Comparison of ENCODE assay signal across 24 cellular contexts in the genomic region with DNA sequence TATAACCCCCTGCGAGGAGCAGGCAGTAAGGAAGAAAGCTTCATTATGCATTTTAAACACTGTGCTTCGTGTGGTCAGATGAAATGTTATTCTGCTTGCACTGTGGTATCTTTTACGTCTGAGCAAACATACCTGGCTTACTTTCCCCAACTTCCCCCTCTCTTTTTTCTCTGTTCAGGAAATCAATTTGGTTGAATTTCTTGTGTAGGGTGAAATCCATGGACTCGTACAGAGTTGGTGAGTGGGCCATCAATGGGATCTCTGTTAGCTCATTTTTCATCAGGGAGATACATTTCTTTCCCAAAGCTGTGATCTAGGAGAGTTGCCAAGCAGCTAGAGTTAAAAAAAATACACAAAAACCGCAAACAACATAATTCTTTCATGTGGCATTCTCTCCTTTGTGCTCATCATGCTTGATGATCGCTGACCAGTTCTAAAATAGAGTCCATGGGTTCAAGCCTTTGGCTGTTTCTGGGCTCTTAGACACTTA.
DNase-seq lines count a peak whose midpoint lies in the region; ATAC-seq, FAIRE-seq and TF ChIP-seq lines count a peak whose summit lies in the region.
"Had no signal": no experiment of that assay in that cellular context is flagged by ENCODE, and none has a peak within 500 bp of the region (broad histone marks: within the 10 kb centered on the region; RNA-seq: fewer than 3 reads in every experiment).

No MANE protein-coding gene starts in this region.

- H3K4me1 Mint-ChIP-seq in astrocyte (ENCODE audit: low read depth, unreplicated experiment): peaks cover 14% of the 10 kb centered on the region
- no peaks in the 10 kb centered on the region for H3K4me1 Mint-ChIP-seq in activated naive CD4-positive, alpha-beta T cell treated with anti-CD3 and anti-CD28 coated beads for 36 hours (ENCODE audit: low read depth)
- no peaks in the 10 kb centered on the region for H3K4me1 Mint-ChIP-seq in activated CD8-positive, alpha-beta T cell treated with anti-CD3 and anti-CD28 coated beads, Interleukin-2, amount 10 ng/mL, durations not matched to agents 7 days and 5 days (ENCODE audit: low read depth)
- H3K4me1 Mint-ChIP-seq: activated T-helper 17 cell treated with anti-CD3 and anti-CD28 coated beads, Interleukin-2, amount 50 U/mL, for 72 hours; CD4-positive, CD25-positive, alpha-beta regulatory T cell had no signal

- 2% methylated on average over 6 of the region's 6 CpGs for WGBS in HepG2 (ENCODE audit: low lambda C conversion rate)
- 28% methylated on average over 6 of the region's 6 CpGs for WGBS in right lobe of liver (ENCODE audit: insufficient coverage, low coverage, low lambda C conversion rate, missing lambda C conversion rate)

- H2AFZ ChIP-seq in HepG2 (ENCODE audit: low read length): no peak overlapping the region
- H2AFZ ChIP-seq in astrocyte (ENCODE audit: low read depth, low read length): no peak overlapping the region
- H2AFZ ChIP-seq: PC-9 had no signal

- H3K4me2 ChIP-seq in HepG2 (ENCODE audit: low read depth, low read length) (peak overlapping the region; percentile 65), astrocyte (ENCODE audit: low read length) (peak overlapping the region; percentile 6)
- H3K4me2 ChIP-seq: PC-9 had no signal

- peak overlapping the region in 2 of 3 experiments; percentile 38 to 45; a peak in 3 of 6 replicates for H3K4me3 ChIP-seq in HepG2 (replicated peaks in 1 of 3; ENCODE audit: insufficient read depth in 1 of 3, low read depth in 2 of 3, low read length in 3 of 3)
- H3K4me3 ChIP-seq in right lobe of liver: no peak overlapping the region
- no peak overlapping the region for H3K4me3 ChIP-seq in astrocyte (ENCODE audit: insufficient read depth, low read depth, low read length)
- H3K4me3 ChIP-seq: PC-9, SJSA1 had no signal

- peaks cover 67% of the 10 kb centered on the region for H3K4me1 ChIP-seq in HepG2 (ENCODE audit: insufficient read depth, low read length)
- H3K4me1 ChIP-seq in right lobe of liver: no peaks in the 10 kb centered on the region
- peaks cover 7% of the 10 kb centered on the region for H3K4me1 ChIP-seq in astrocyte (ENCODE audit: insufficient read depth, low read length)
- H3K4me1 ChIP-seq: SJSA1 had no signal

- TF ChIP-seq POLR2A in HepG2 (IDR thresholded peaks at IDR 0.05; ENCODE audit: insufficient read depth in 1 of 2, low read depth in 2 of 2, low read length in 2 of 2): no peak
- no peak for TF ChIP-seq POLR2A in right lobe of liver (IDR thresholded peaks at IDR 0.05)

- H3K36me3 ChIP-seq in HepG2 (replicated peaks in 1 of 2; ENCODE audit: control insufficient read depth in 1 of 2, insufficient read depth in 2 of 2, low read length in 2 of 2) (no peaks in the 10 kb centered on the region), right lobe of liver (no peaks in the 10 kb centered on the region), astrocyte (ENCODE audit: insufficient read depth, low read length) (no peaks in the 10 kb centered on the region)
- H3K36me3 ChIP-seq: neutrophil, SJSA1 had no signal

- H4K20me1 ChIP-seq in HepG2 (ENCODE audit: insufficient read depth, low read length) (no peaks in the 10 kb centered on the region), astrocyte (ENCODE audit: insufficient read depth, low read length) (no peaks in the 10 kb centered on the region)

- no peaks in the 10 kb centered on the region for H3K9me3 Mint-ChIP-seq in astrocyte (ENCODE audit: unreplicated experiment)
- H3K9me3 Mint-ChIP-seq in activated naive CD4-positive, alpha-beta T cell treated with anti-CD3 and anti-CD28 coated beads for 36 hours: no peaks in the 10 kb centered on the region
- H3K9me3 Mint-ChIP-seq in activated CD8-positive, alpha-beta T cell treated with anti-CD3 and anti-CD28 coated beads, Interleukin-2, amount 10 ng/mL, durations not matched to agents 7 days and 5 days (ENCODE audit: insufficient read depth): no peaks in the 10 kb centered on the region
- H3K9me3 Mint-ChIP-seq: activated T-helper 17 cell treated with anti-CD3 and anti-CD28 coated beads, Interleukin-2, amount 50 U/mL, for 72 hours; H9 had no signal

- H3K9me3 ChIP-seq in HepG2 (ENCODE audit: low read length): no peaks in the 10 kb centered on the region
- no peaks in the 10 kb centered on the region for H3K9me3 ChIP-seq in right lobe of liver
- no peaks in the 10 kb centered on the region for H3K9me3 ChIP-seq in astrocyte (ENCODE audit: insufficient read depth, low read depth, low read length)
- H3K9me3 ChIP-seq: neutrophil had no signal

- peak; percentile 12 for FAIRE-seq in HepG2 (lab: Jason Lieb, UNC)
- FAIRE-seq in astrocyte (lab: Jason Lieb, UNC): no peak
- no peak for FAIRE-seq in urothelium cell line (lab: Jason Lieb, UNC)

- ATAC-seq in HepG2: peak; percentile 81
- no peak for ATAC-seq in right lobe of liver
- ATAC-seq in activated CD8-positive, alpha-beta T cell treated with anti-CD3 and anti-CD28 coated beads, Interleukin-2, amount 10 ng/mL, durations not matched to agents 7 days and 5 days: no peak
- no peak for ATAC-seq in HG03159 (IDR thresholded peaks at IDR 0.05; ENCODE audit: unreplicated experiment)
- ATAC-seq: activated CD4-positive, CD25-positive, alpha-beta regulatory T cell treated with anti-CD3 and anti-CD28 coated beads, Interleukin-2, amount 50 U/mL, for 24 hours; activated T-helper 17 cell treated with anti-CD3 and anti-CD28 coated beads, Interleukin-2, amount 50 U/mL, for 72 hours; left cardiac atrium; right cardiac atrium; stimulated activated naive CD8-positive, alpha-beta T cell treated with anti-CD3 and anti-CD28 coated beads, Interleukin-15, Interleukin-2, amounts not matched to agents 100 U/mL and 50 U/mL, for 24 hours had no signal

- in situ Hi-C loops in HepG2 (cut with HindIII; ENCODE audit: extremely low pct_ligation_motif_present, low pct_unique_long_range_greater_than_20kb): no loop called here

- TF ChIP-seq CTCF in HepG2 (CRISPR knock-in tag; IDR thresholded peaks at IDR 0.05) (no peak), right lobe of liver (IDR thresholded peaks at IDR 0.05) (no peak), astrocyte (IDR thresholded peaks at IDR 0.05; ENCODE audit: insufficient read depth, low read depth, low read length) (no peak)

- DNase-seq in HepG2 (ENCODE audit: low spot score): peak; percentile 88
- DNase-seq in right lobe of liver: no peak
- peak; percentile 57 for DNase-seq in astrocyte (ENCODE audit: low read depth)
- peak; percentile 51 for DNase-seq in glomerular visceral epithelial cell (ENCODE audit: extremely low spot score)
- peak; percentile 47 for DNase-seq in urothelium cell line (ENCODE audit: low spot score)
- DNase-seq in activated naive CD4-positive, alpha-beta T cell treated with anti-CD3 and anti-CD28 coated beads for 36 hours: no peak
- DNase-seq in activated CD8-positive, alpha-beta T cell treated with anti-CD3 and anti-CD28 coated beads, Interleukin-2, amount 10 ng/mL, durations not matched to agents 7 days and 5 days: no peak
- DNase-seq: CD4-positive, CD25-positive, alpha-beta regulatory T cell; cerebellar nuclear complex; H9; KG1; left cardiac atrium; NCI-H1048; NCI-H2081; PC-9; right cardiac atrium; stimulated activated naive CD8-positive, alpha-beta T cell treated with anti-CD3 and anti-CD28 coated beads, Interleukin-15, Interleukin-2, amounts not matched to agents 100 U/mL and 50 U/mL, for 24 hours; trophoblast cell had no signal

- no peak overlapping the region for H3K27ac Mint-ChIP-seq in astrocyte (ENCODE audit: unreplicated experiment)
- H3K27ac Mint-ChIP-seq in activated naive CD4-positive, alpha-beta T cell treated with anti-CD3 and anti-CD28 coated beads for 36 hours: no peak overlapping the region
- H3K27ac Mint-ChIP-seq in activated CD8-positive, alpha-beta T cell treated with anti-CD3 and anti-CD28 coated beads, Interleukin-2, amount 10 ng/mL, durations not matched to agents 7 days and 5 days: no peak overlapping the region
- H3K27ac Mint-ChIP-seq: activated T-helper 17 cell treated with anti-CD3 and anti-CD28 coated beads, Interleukin-2, amount 50 U/mL, for 72 hours; CD4-positive, CD25-positive, alpha-beta regulatory T cell; mesothelial cell of epicardium had no signal

- no peaks in the 10 kb centered on the region for H3K36me3 Mint-ChIP-seq in astrocyte (ENCODE audit: low read depth, unreplicated experiment)
- no peaks in the 10 kb centered on the region for H3K36me3 Mint-ChIP-seq in activated naive CD4-positive, alpha-beta T cell treated with anti-CD3 and anti-CD28 coated beads for 36 hours (ENCODE audit: low read depth)
- no peaks in the 10 kb centered on the region for H3K36me3 Mint-ChIP-seq in activated CD8-positive, alpha-beta T cell treated with anti-CD3 and anti-CD28 coated beads, Interleukin-2, amount 10 ng/mL, durations not matched to agents 7 days and 5 days (ENCODE audit: low read depth)
- H3K36me3 Mint-ChIP-seq: CD4-positive, CD25-positive, alpha-beta regulatory T cell had no signal

- H3K27me3 ChIP-seq in HepG2 (ENCODE audit: control insufficient read depth in 1 of 2, insufficient read depth in 2 of 2, low read length in 2 of 2): no peaks in the 10 kb centered on the region
- no peaks in the 10 kb centered on the region for H3K27me3 ChIP-seq in right lobe of liver
- H3K27me3 ChIP-seq in astrocyte (ENCODE audit: insufficient read depth, low read length): peaks cover 5% of the 10 kb centered on the region
- H3K27me3 ChIP-seq: neutrophil, SJSA1 had no signal

- H3K9ac ChIP-seq in HepG2 (ENCODE audit: insufficient read depth, low read depth, low read length) (peak overlapping the region; percentile 49), astrocyte (ENCODE audit: low read length) (no peak overlapping the region)

- CTCF ChIA-PET in HepG2 (lab: Yijun Ruan, JAX; ENCODE audit: low intra/inter-chr PET ratio, low total read pairs): no interaction called here
- CTCF ChIA-PET in activated naive CD4-positive, alpha-beta T cell treated with anti-CD3 and anti-CD28 coated beads for 36 hours (lab: Charles Lee): interaction anchor here (0.5 to 0.6 kb wide), 3 partner anchors 95 to 414 kb away, joined by 3 to 5 read pairs (median 4); no protein-coding TSS in a partner anchor
- CTCF ChIA-PET in activated CD8-positive, alpha-beta T cell treated with anti-CD3 and anti-CD28 coated beads, Interleukin-2, amount 10 ng/mL, durations not matched to agents 7 days and 5 days (lab: Charles Lee): interaction anchor here (0.6 kb wide), 1 partner anchor 708 kb away, joined by 3 read pairs; no protein-coding TSS in a partner anchor

- POLR2A ChIA-PET in HepG2 (lab: Yijun Ruan, JAX): interaction anchor here (1.1 to 1.5 kb wide), 4 partner anchors 10 to 96 kb away, joined by 3 to 7 read pairs (median 4); no protein-coding TSS in a partner anchor
- POLR2A ChIA-PET in activated CD8-positive, alpha-beta T cell treated with anti-CD3 and anti-CD28 coated beads, Interleukin-2, amount 10 ng/mL, durations not matched to agents 7 days and 5 days (lab: Charles Lee): no interaction called here

- BruUV-seq in HepG2 (replicated peaks; lab: Mats Ljungman, UMichigan): no TSS peak

- TF ChIP-seq RAD21 in HepG2 (CRISPR knock-in tag; IDR thresholded peaks at IDR 0.05): no peak

- intact Hi-C loops in HepG2 (cut with micrococcal nuclease; ENCODE audit: unreplicated experiment) (no loop called here), right lobe of liver (cut with DNase I) (no loop called here)
- intact Hi-C loops in activated naive CD4-positive, alpha-beta T cell treated with anti-CD3 and anti-CD28 coated beads for 36 hours (cut with micrococcal nuclease): no loop called here

- H3K79me2 ChIP-seq in HepG2 (ENCODE audit: insufficient read depth, low read length) (peaks cover 90% of the 10 kb centered on the region), astrocyte (ENCODE audit: insufficient read depth, low read length) (no peaks in the 10 kb centered on the region)

- no peak overlapping the region for H3K4me3 Mint-ChIP-seq in astrocyte (ENCODE audit: unreplicated experiment)
- H3K4me3 Mint-ChIP-seq in activated naive CD4-positive, alpha-beta T cell treated with anti-CD3 and anti-CD28 coated beads for 36 hours: no peak overlapping the region
- H3K4me3 Mint-ChIP-seq in activated CD8-positive, alpha-beta T cell treated with anti-CD3 and anti-CD28 coated beads, Interleukin-2, amount 10 ng/mL, durations not matched to agents 7 days and 5 days: no peak overlapping the region
- H3K4me3 Mint-ChIP-seq: activated T-helper 17 cell treated with anti-CD3 and anti-CD28 coated beads, Interleukin-2, amount 50 U/mL, for 72 hours; CD4-positive, CD25-positive, alpha-beta regulatory T cell; H9; mesothelial cell of epicardium had no signal

- H3K27ac ChIP-seq in HepG2 (ENCODE audit: extremely low read length, insufficient read depth, low read length): peak overlapping the region; percentile 75
- no peak overlapping the region for H3K27ac ChIP-seq in right lobe of liver
- H3K27ac ChIP-seq in astrocyte (ENCODE audit: low read depth, low read length): no peak overlapping the region
- H3K27ac ChIP-seq: neutrophil, PC-9, SJSA1 had no signal

- H3K27me3 Mint-ChIP-seq in astrocyte (ENCODE audit: low read depth, unreplicated experiment): no peaks in the 10 kb centered on the region
- peaks cover 16% of the 10 kb centered on the region for H3K27me3 Mint-ChIP-seq in activated naive CD4-positive, alpha-beta T cell treated with anti-CD3 and anti-CD28 coated beads for 36 hours (ENCODE audit: low read depth)
- H3K27me3 Mint-ChIP-seq in activated CD8-positive, alpha-beta T cell treated with anti-CD3 and anti-CD28 coated beads, Interleukin-2, amount 10 ng/mL, durations not matched to agents 7 days and 5 days (ENCODE audit: low read depth): peaks cover 25% of the 10 kb centered on the region

- peak in 1 of 2 experiments; percentile 57; a peak in 1 of 4 replicates for TF ChIP-seq EP300 in HepG2 (IDR thresholded peaks at IDR 0.05; ENCODE audit: low read depth in 2 of 2, low read length in 2 of 2)
- TF ChIP-seq EP300 in HepG2 (CRISPR knock-in tag; IDR thresholded peaks at IDR 0.05; ENCODE audit: borderline replicate concordance): no peak

Comparison
In these comparisons a context has a peak if more than half of its experiments do, and no peak if none do; other contexts are left out.
1. DNase-seq: peak in HepG2 (single experiment), astrocyte (single experiment), glomerular visceral epithelial cell (single experiment) and urothelium cell line (single experiment); none in right lobe of liver (0 of 3), activated naive CD4-positive, alpha-beta T cell treated with anti-CD3 and anti-CD28 coated beads for 36 hours (single experiment) and activated CD8-positive, alpha-beta T cell treated with anti-CD3 and anti-CD28 coated beads, Interleukin-2, amount 10 ng/mL, durations not matched to agents 7 days and 5 days (single experiment).
2. H3K4me3 ChIP-seq: peak in HepG2 (2 of 3); none in right lobe of liver (0 of 3) and astrocyte (single experiment).